8 cellular contexts compared by ENCODE assay signal in the genomic region with DNA sequence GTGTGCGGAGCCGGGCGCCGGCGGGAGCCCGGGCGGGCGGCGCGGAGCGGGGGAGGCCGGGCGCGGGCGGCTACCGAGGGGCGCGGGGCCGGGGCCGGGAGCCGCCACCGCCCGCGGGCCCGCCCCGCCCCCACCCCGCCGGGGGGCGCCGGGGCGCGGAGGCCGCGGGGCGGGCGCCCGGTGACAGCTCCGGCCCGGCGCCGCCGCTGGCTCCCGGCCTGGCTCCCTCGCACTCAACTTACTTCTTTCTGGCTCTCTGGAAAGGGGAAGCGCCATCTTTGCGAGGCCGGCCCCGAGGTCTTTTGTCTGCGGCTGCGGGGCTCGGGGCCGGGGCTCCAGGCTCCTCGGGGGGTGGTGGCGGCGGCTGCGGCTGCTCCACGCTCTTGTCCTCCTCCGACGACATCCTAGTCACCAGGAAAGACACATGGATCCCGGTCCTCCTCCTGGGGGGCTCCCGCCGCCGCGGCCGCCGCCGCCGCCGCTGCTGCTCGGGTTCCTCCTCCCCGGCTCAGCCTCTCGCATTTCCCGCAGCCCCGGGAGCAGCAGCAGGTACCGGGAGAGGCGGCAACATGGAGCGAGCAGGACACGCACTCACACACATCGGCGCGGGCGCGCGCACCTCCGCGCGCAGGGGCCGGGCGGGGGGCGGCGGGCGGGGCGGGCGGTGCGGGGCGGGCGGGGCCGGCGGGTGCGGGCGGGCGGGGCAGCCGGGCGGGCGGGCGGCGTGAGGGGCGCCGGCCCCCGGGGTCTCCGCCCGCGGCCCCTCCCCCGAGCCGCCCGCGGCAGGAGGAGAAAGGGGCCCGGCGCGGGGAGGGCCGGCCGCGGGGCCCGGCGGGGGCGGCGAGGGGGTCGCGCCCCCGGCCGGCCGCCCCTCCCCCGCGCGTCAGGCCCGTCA. TPM values are rescaled to one million over a fixed set of nuclear protein-coding genes. Genes with fewer than 3 reads are reported as not detected.
DNase-seq lines count a peak whose midpoint lies in the region; ATAC-seq and TF ChIP-seq lines count a peak whose summit lies in the region.

A gene (minus strand): TSS at position 620 of the 895 bp plus-strand sequence. CDS start 217 bp downstream, at position 403.

- H3K4me1 ChIP-seq in breast epithelium (peaks cover 0 to 6% of the 10 kb centered on the region in 2 donors), smooth muscle cell (ENCODE audit: low read depth) (peaks cover 28% of the 10 kb centered on the region)

- peak within 1 kb of the TSS; percentile 97 for H3K4me2 ChIP-seq in smooth muscle cell

- no peaks in the 10 kb centered on the region for H3K36me3 ChIP-seq in breast epithelium
- no peaks in the 10 kb centered on the region for H3K36me3 ChIP-seq in smooth muscle cell (ENCODE audit: low read depth)

- TF ChIP-seq CTCF in breast epithelium (IDR thresholded peaks at IDR 0.05) = no peak
- TF ChIP-seq CTCF in smooth muscle cell (IDR thresholded peaks at IDR 0.05; ENCODE audit: borderline replicate concordance, insufficient read depth, poor library complexity, severe bottlenecking) = no peak

- H3K27me3 ChIP-seq in breast epithelium (no peaks in the 10 kb centered on the region), smooth muscle cell (ENCODE audit: low read depth) (no peaks in the 10 kb centered on the region)

- H3K27ac ChIP-seq in breast epithelium = peak within 1 kb of the TSS; percentile 99 to 100
- peak within 1 kb of the TSS; percentile 97 for H3K27ac ChIP-seq in smooth muscle cell (ENCODE audit: low read depth)

- peak within 1 kb of the TSS; percentile 91 for H3K9ac ChIP-seq in smooth muscle cell (ENCODE audit: low read depth)

- H3F3A ChIP-seq in smooth muscle cell (ENCODE audit: low read depth) = peaks cover 6% of the 10 kb centered on the region

- H3K79me2 ChIP-seq in smooth muscle cell (ENCODE audit: low read depth) = peaks cover 43% of the 10 kb centered on the region

- peak within 1 kb of the TSS; percentile 91 for H2AFZ ChIP-seq in smooth muscle cell (ENCODE audit: low read depth)

- DNase-seq in AG08396 (ENCODE audit: low spot score) = peak; percentile 75
- DNase-seq in HuH-7.5 (ENCODE audit: low spot score) = peak; percentile 64
- peak; percentile 40 for DNase-seq in UCSD-AML1 (lab: John Stamatoyannopoulos, UW; ENCODE audit: unreplicated experiment)
- DNase-seq in breast epithelium (ENCODE audit: low spot score in 2 of 2) = peak in 1 of 2 donors; percentile 42
- peak; percentile 32 for DNase-seq in inferior parietal cortex (ENCODE audit: extremely low spot score)
- peak; percentile 14 for DNase-seq in smooth muscle cell (lab: John Stamatoyannopoulos, UW; ENCODE audit: unreplicated experiment)
- no peak for DNase-seq in NCI-H510A (lab: John Stamatoyannopoulos, UW)

- intact Hi-C loops in breast epithelium (cut with DNase I; ENCODE audit: low total_unique reads) = no loop called here

- TF ChIP-seq POLR2A in breast epithelium (IDR thresholded peaks at IDR 0.05) = no peak

- ATAC-seq in GM19043 (IDR thresholded peaks at IDR 0.05; ENCODE audit: low read depth, unreplicated experiment) = peak; percentile 5

- WGBS in smooth muscle cell (ENCODE audit: low lambda C conversion rate) = under 1% methylated on average over 24 of the region's 136 CpGs

- peaks cover 44% of the 10 kb centered on the region for H4K20me1 ChIP-seq in smooth muscle cell (ENCODE audit: low read depth)

- H3K4me3 ChIP-seq in breast epithelium = peak within 1 kb of the TSS; percentile 93 to 95 (median 95)
- H3K4me3 ChIP-seq in smooth muscle cell = peak within 1 kb of the TSS; percentile 76

- no peaks in the 10 kb centered on the region for H3K9me3 ChIP-seq in breast epithelium
- no peaks in the 10 kb centered on the region for H3K9me3 ChIP-seq in smooth muscle cell (replicated peaks; ENCODE audit: low read depth)

RNA-seq across cellular contexts. Expression of the gene that starts here (rescaled TPM):
- 100 to 1,000 TPM in 1 of 3 donors, 10 to 100 TPM in 2; 73.6 to 112 (median 85.5) TPM for total RNA-seq in breast epithelium
- 28.3 and 36.7 TPM in 2 replicates for total RNA-seq in smooth muscle cell
- 10.1 and 16.4 TPM in 2 replicates for polyA plus RNA-seq in smooth muscle cell
